Comparison of ENCODE assay signal across 8 cellular contexts in genomic region chr19:44903602-44904425, GRCh38. TPM values are rescaled to one million over a fixed set of nuclear protein-coding genes. Genes with fewer than 3 reads are reported as not detected.
A peak's percentile ranks its signal among the peaks of the same experiment; 100 is the strongest.
DNase-seq lines count a peak whose midpoint lies in the region; ATAC-seq lines count a peak whose summit lies in the region.

No MANE protein-coding gene starts in this region.

- POLR2A ChIA-PET in CD8-positive, alpha-beta memory T cell (lab: Charles Lee) = no interaction called here

- peaks cover 6% of the 10 kb centered on the region for H3K4me1 ChIP-seq in CD8-positive, alpha-beta memory T cell (ENCODE audit: insufficient read depth, low read length)
- peaks cover 5% of the 10 kb centered on the region; the same call in 1 of the 2 replicates for H3K4me1 ChIP-seq in HUES48 (ENCODE audit: control insufficient read depth, insufficient read depth, low read length)
- H3K4me1 ChIP-seq in trophoblast cell (ENCODE audit: control insufficient read depth in 1 of 2, insufficient read depth in 2 of 2, low read length in 2 of 2) = peaks cover 3 to 6% of the 10 kb centered on the region in 2 experiments

- H3K4me3 Mint-ChIP-seq in CD8-positive, alpha-beta memory T cell = no peak overlapping the region

- no peak overlapping the region for H2BK12ac ChIP-seq in trophoblast cell (ENCODE audit: low read length)

- peak overlapping the region in 1 of 8 donors; percentile 50 for H3K27ac Mint-ChIP-seq in CD8-positive, alpha-beta memory T cell

- H3K9ac ChIP-seq in HUES48 (ENCODE audit: low read depth, low read length) (no peak overlapping the region), trophoblast cell (ENCODE audit: low read length) (no peak overlapping the region)

- no peak overlapping the region for H3K23ac ChIP-seq in trophoblast cell (ENCODE audit: low read length)

- H3K79me2 ChIP-seq in trophoblast cell (ENCODE audit: control insufficient read depth, insufficient read depth, low read length, poor library complexity) = peaks cover 4% of the 10 kb centered on the region

- CTCF ChIA-PET in CD8-positive, alpha-beta memory T cell (lab: Charles Lee) = interaction anchor here (0.5 to 4.2 kb wide), 9 partner anchors 9 to 189 kb away, joined by 3 to 13 read pairs (median 3); partner anchors contain the start of genes APOC1, PPP1R37 and TOMM40

- in situ Hi-C loops in SK-MEL-5 (cut with HindIII; ENCODE audit: low pct_unique_long_range_greater_than_20kb, low sequenced_read_pairs) = no loop called here

- H3K27me3 Mint-ChIP-seq in CD8-positive, alpha-beta memory T cell = peaks cover 20 to 22% of the 10 kb centered on the region in 2 donors

- no peak overlapping the region for H3K4ac ChIP-seq in trophoblast cell (ENCODE audit: low read depth, low read length)

- no peak overlapping the region for H2BK5ac ChIP-seq in trophoblast cell (ENCODE audit: low read depth, low read length, poor library complexity)

- H2AFZ ChIP-seq in trophoblast cell (ENCODE audit: insufficient read depth, low read length, poor library complexity) = no peak overlapping the region

- H4K8ac ChIP-seq in trophoblast cell (ENCODE audit: low read depth, low read length) = no peak overlapping the region

- peak; percentile 54 to 75 (median 65) for DNase-seq in CD8-positive, alpha-beta memory T cell
- DNase-seq in SK-MEL-5 (ENCODE audit: low read depth, low spot score) (peak; percentile 62), globus pallidus (ENCODE audit: low spot score) (peak; percentile 62), trophoblast cell (peak; percentile 53 to 76), ureter (ENCODE audit: low spot score) (peak; percentile 81)
- DNase-seq in activated naive CD4-positive, alpha-beta T cell (lab: John Stamatoyannopoulos, UW) = peak; percentile 52 to 76 (median 70)

- H4K91ac ChIP-seq in trophoblast cell (ENCODE audit: low read depth, low read length) = no peak overlapping the region

- H2BK120ac ChIP-seq in trophoblast cell (ENCODE audit: insufficient read depth, low read length, poor library complexity) = no peak overlapping the region

- H3K18ac ChIP-seq in trophoblast cell (ENCODE audit: low read length) = no peak overlapping the region

- H3K9me3 ChIP-seq in CD8-positive, alpha-beta memory T cell (ENCODE audit: low read length) = no peaks in the 10 kb centered on the region
- H3K9me3 ChIP-seq in HUES48 (ENCODE audit: control insufficient read depth, insufficient read depth, low read length) (no peaks in the 10 kb centered on the region), trophoblast cell (ENCODE audit: insufficient read depth, low read depth, low read length) (peaks cover 2% of the 10 kb centered on the region)

- peaks cover 10% of the 10 kb centered on the region for H3K27me3 ChIP-seq in CD8-positive, alpha-beta memory T cell (ENCODE audit: insufficient read depth, low read length, poor library complexity, severe bottlenecking)
- H3K27me3 ChIP-seq in HUES48 (ENCODE audit: control insufficient read depth, insufficient read depth, low read length) (no peaks in the 10 kb centered on the region), trophoblast cell (ENCODE audit: insufficient read depth, low read length) (no peaks in the 10 kb centered on the region)

- no peak for ATAC-seq in GM21528 (IDR thresholded peaks at IDR 0.05; ENCODE audit: low FRiP score, unreplicated experiment)

- H3K36me3 Mint-ChIP-seq in CD8-positive, alpha-beta memory T cell = peaks cover 0 to 37% (median 4%) of the 10 kb centered on the region in 3 donors

- peaks cover 10% of the 10 kb centered on the region for H3K79me1 ChIP-seq in trophoblast cell (ENCODE audit: low read length)

- H3K4me3 ChIP-seq in CD8-positive, alpha-beta memory T cell (ENCODE audit: low read length) = no peak overlapping the region
- no peak overlapping the region for H3K4me3 ChIP-seq in HUES48 (ENCODE audit: low read depth, low read length)
- no peak overlapping the region for H3K4me3 ChIP-seq in trophoblast cell (ENCODE audit: low read depth, low read length)

- WGBS in trophoblast cell (ENCODE audit: extremely low coverage, insufficient coverage, insufficient read length) = no CpG with 5 or more reads among the region's 24 CpGs

- no peak overlapping the region for H3K27ac ChIP-seq in CD8-positive, alpha-beta memory T cell (ENCODE audit: low read depth, low read length)
- peak overlapping the region; percentile 60 for H3K27ac ChIP-seq in HUES48 (ENCODE audit: low read depth, low read length)
- H3K27ac ChIP-seq in trophoblast cell (ENCODE audit: low read depth, low read length) = no peak overlapping the region

- H4K12ac ChIP-seq in trophoblast cell (ENCODE audit: low read depth, low read length) = no peak overlapping the region

- no peak overlapping the region for H3K14ac ChIP-seq in trophoblast cell (ENCODE audit: low read length)

- no peaks in the 10 kb centered on the region for H3K9me3 Mint-ChIP-seq in CD8-positive, alpha-beta memory T cell

- H3K36me3 ChIP-seq in CD8-positive, alpha-beta memory T cell (ENCODE audit: insufficient read depth, low read length) = peaks cover 3% of the 10 kb centered on the region
- H3K36me3 ChIP-seq in HUES48 (ENCODE audit: control insufficient read depth, insufficient read depth, low read length) (peaks cover 61% of the 10 kb centered on the region), trophoblast cell (ENCODE audit: control insufficient read depth in 1 of 2, insufficient read depth in 2 of 2, low read length in 2 of 2) (peaks cover 51 to 53% of the 10 kb centered on the region in 2 experiments)

- H3K4me2 ChIP-seq in trophoblast cell (ENCODE audit: low read length) = no peak overlapping the region

- H3K4me1 Mint-ChIP-seq in CD8-positive, alpha-beta memory T cell = peaks cover 3 to 15% (median 7%) of the 10 kb centered on the region in 3 donors

- no peak overlapping the region for H2AK5ac ChIP-seq in trophoblast cell (ENCODE audit: low read length)

RNA-seq across cellular contexts. Expression of gene APOE, which starts 1.8 kb away (rescaled TPM):
- 1 to 10 TPM; 4.5 TPM for total RNA-seq in CD8-positive, alpha-beta memory T cell
- polyA plus RNA-seq in CD8-positive, alpha-beta memory T cell = not detected
- 225 and 263 TPM in 2 replicates for total RNA-seq in SK-MEL-5 (2014; rRNA removed; shearing (Covaris generic))
- 269 and 331 TPM in 2 replicates for polyA plus RNA-seq in SK-MEL-5 (2015; cell fraction: cytosol; rRNA removed)
- polyA plus RNA-seq in SK-MEL-5 (2015; cell fraction: nucleus; rRNA removed) = 16.0 and 25.8 TPM in 2 replicates
- 836 and 837 TPM in 2 replicates for polyA plus RNA-seq in trophoblast cell (2013)
- 61.2 TPM for total RNA-seq in ureter

RNA-seq across cellular contexts. Expression of gene APOC1, which starts 10.6 kb away (rescaled TPM):
- total RNA-seq in CD8-positive, alpha-beta memory T cell = 1 to 10 TPM; 4.6 to 5.7 TPM
- polyA plus RNA-seq in CD8-positive, alpha-beta memory T cell = not detected
- 17.3 and 34.2 TPM in 2 replicates for total RNA-seq in SK-MEL-5 (2014; rRNA removed; shearing (Covaris generic))
- 10.3 and 18.6 TPM in 2 replicates for polyA plus RNA-seq in SK-MEL-5 (2015; cell fraction: cytosol; rRNA removed)
- polyA plus RNA-seq in SK-MEL-5 (2015; cell fraction: nucleus; rRNA removed) = not detected in 2 replicates
- 192 and 210 TPM in 2 replicates for polyA plus RNA-seq in trophoblast cell (2013)
- total RNA-seq in ureter = 32.5 TPM

RNA-seq across cellular contexts. Expression of gene TOMM40, which starts 12.8 kb away (rescaled TPM):
- 100 to 1,000 TPM; 211 to 218 TPM for total RNA-seq in CD8-positive, alpha-beta memory T cell
- polyA plus RNA-seq in CD8-positive, alpha-beta memory T cell = 41.4 TPM
- total RNA-seq in SK-MEL-5 (2014; rRNA removed; shearing (Covaris generic)) = 96.6 and 106 TPM in 2 replicates
- polyA plus RNA-seq in SK-MEL-5 (2015; cell fraction: cytosol; rRNA removed) = 157 and 170 TPM in 2 replicates
- 60.5 and 83.2 TPM in 2 replicates for polyA plus RNA-seq in SK-MEL-5 (2015; cell fraction: nucleus; rRNA removed)
- polyA plus RNA-seq in trophoblast cell (2013) = 49.1 and 50.5 TPM in 2 replicates
- total RNA-seq in ureter = 65.9 TPM

RNA-seq across cellular contexts. Expression of gene APOC4, which starts 38.2 kb away (rescaled TPM):
- total RNA-seq in CD8-positive, alpha-beta memory T cell = not detected
- polyA plus RNA-seq in CD8-positive, alpha-beta memory T cell = not detected
- total RNA-seq in SK-MEL-5 (2014; rRNA removed; shearing (Covaris generic)) = not detected in 2 replicates
- polyA plus RNA-seq in SK-MEL-5 (2015; cell fraction: cytosol; rRNA removed) = not detected in 2 replicates
- polyA plus RNA-seq in SK-MEL-5 (2015; cell fraction: nucleus; rRNA removed) = 0.44 TPM in 1 of 2 replicates, not detected in the other
- not detected in 2 replicates for polyA plus RNA-seq in trophoblast cell (2013)
- not detected for total RNA-seq in ureter

RNA-seq across cellular contexts. Expression of gene APOC2, which starts 42.0 kb away (rescaled TPM):
- total RNA-seq in CD8-positive, alpha-beta memory T cell = not detected
- not detected for polyA plus RNA-seq in CD8-positive, alpha-beta memory T cell
- 1.8 and 3.4 TPM in 2 replicates for total RNA-seq in SK-MEL-5 (2014; rRNA removed; shearing (Covaris generic))
- polyA plus RNA-seq in SK-MEL-5 (2015; cell fraction: cytosol; rRNA removed) = 4.5 and 13.1 TPM in 2 replicates
- polyA plus RNA-seq in SK-MEL-5 (2015; cell fraction: nucleus; rRNA removed) = not detected in 2 replicates
- polyA plus RNA-seq in trophoblast cell (2013) = not detected in 2 replicates
- total RNA-seq in ureter = 1.3 TPM

Comparison
In these comparisons a context has a peak if more than half of its experiments do, and no peak if none do; other contexts are left out.
1. RNA of gene APOE, which starts 1.8 kb away (total RNA-seq): 225 to 263 TPM in SK-MEL-5 and 61.2 TPM in ureter (single experiment); 4.5 TPM in CD8-positive, alpha-beta memory T cell; every median in the first group is over 10 times any median in the second.
2. Peak in every context shown above with its lines, with median percentiles within 50 percentile points of each other: DNase-seq.